ENCODE assay signal across 2 cellular contexts in genomic region chr11:102205805-102206204, GRCh38.
TF ChIP-seq lines count a peak whose summit lies in the region.

No MANE protein-coding gene starts in this region.

TF ChIP-seq in GM23338, 12 proteins besides CTCF, POLR2A, EP300 and RAD21:
- TF ChIP-seq ZNF462 (CRISPR knock-in tag; IDR thresholded peaks at IDR 0.05) (no peak), EZH2phosphoT487 (IDR thresholded peaks at IDR 0.05; ENCODE audit: unreplicated experiment) (no peak), POLR2AphosphoS5 (IDR thresholded peaks at IDR 0.05; ENCODE audit: low read depth) (no peak), ZNF114 (CRISPR knock-in tag; IDR thresholded peaks at IDR 0.05) (no peak)

TF ChIP-seq in GM12878, 131 proteins besides CTCF, POLR2A, EP300 and RAD21:
- TF ChIP-seq IRF5 (IDR thresholded peaks at IDR 0.05; ENCODE audit: borderline replicate concordance) (no peak), CEBPB (IDR thresholded peaks at IDR 0.05; ENCODE audit: borderline replicate concordance in 1 of 2, low read depth in 2 of 2, low read length in 2 of 2) (no peak)
